ENCODE assay signal across 8 cellular contexts in genomic region chr7:95199779-95200558, GRCh38.
DNase-seq lines count a peak whose midpoint lies in the region; FAIRE-seq and TF ChIP-seq lines count a peak whose summit lies in the region.

No MANE protein-coding gene starts in this region.

- CTCF ChIA-PET in endothelial cell of umbilical vein (lab: Charles Lee): interaction anchor here (0.7 to 6.8 kb wide), 7 partner anchors 10 to 911 kb away, joined by 3 to 118 read pairs (median 3); no protein-coding TSS in a partner anchor

- H3K9me1 ChIP-seq in endothelial cell of umbilical vein (replicated peaks; ENCODE audit: control insufficient read depth, extremely low read depth, insufficient read depth, low read length): no peaks in the 10 kb centered on the region

- H3K27ac ChIP-seq in OCI-LY1 (ENCODE audit: low read depth, low read length, poor library complexity, severe bottlenecking) (no peak overlapping the region), endothelial cell of umbilical vein (ENCODE audit: insufficient read depth, low read depth, low read length) (no peak overlapping the region)

- H3K79me2 ChIP-seq in OCI-LY1 (ENCODE audit: insufficient read depth, low read length) (no peaks in the 10 kb centered on the region), endothelial cell of umbilical vein (ENCODE audit: control insufficient read depth, insufficient read depth, low read length) (no peaks in the 10 kb centered on the region)

- H3K4me1 ChIP-seq in OCI-LY1 (ENCODE audit: insufficient read depth, low read length, severe bottlenecking): no peaks in the 10 kb centered on the region
- no peaks in the 10 kb centered on the region for H3K4me1 ChIP-seq in endothelial cell of umbilical vein (ENCODE audit: control insufficient read depth, extremely low read depth, insufficient read depth, low read length)

- H3K9me2 ChIP-seq in OCI-LY1 (ENCODE audit: low read depth, low read length): no peaks in the 10 kb centered on the region

- intact Hi-C loops in endothelial cell of umbilical vein (cut with micrococcal nuclease): loop anchor here (1.0 to 10.0 kb wide), 3 partner anchors 555 to 751 kb away; no protein-coding TSS in a partner anchor

- dilution Hi-C loops in endothelial cell of umbilical vein (cut with MboI; ENCODE audit: extremely low pct_ligation_motif_present, low sequenced_read_pairs): no loop called here

- H4K20me1 ChIP-seq in OCI-LY1 (ENCODE audit: insufficient read depth, low read length) (no peaks in the 10 kb centered on the region; the same call in 1 of the 2 replicates), endothelial cell of umbilical vein (replicated peaks; ENCODE audit: control insufficient read depth, extremely low read depth, insufficient read depth, low read length) (no peaks in the 10 kb centered on the region)

- H3F3A ChIP-seq in OCI-LY1 (ENCODE audit: insufficient read depth, low read length): no peaks in the 10 kb centered on the region

- peak; percentile 32 for DNase-seq in Daoy (ENCODE audit: low read depth)
- peak; percentile 39 for DNase-seq in HuH-7 (ENCODE audit: low spot score)
- peak; percentile 41 for DNase-seq in endothelial cell of umbilical vein (ENCODE audit: low read depth, low spot score)
- peak; percentile 77 for DNase-seq in middle frontal gyrus (ENCODE audit: extremely low spot score, low spot score)
- DNase-seq in GF-D8 (lab: John Stamatoyannopoulos, UW): no peak
- no peak for DNase-seq in activated CD4-positive, CD25-positive, alpha-beta regulatory T cell (lab: John Stamatoyannopoulos, UW)
- no peak for DNase-seq in activated naive CD4-positive, alpha-beta T cell treated with Interleukin-2 at 50 U/mL for 16 hours

- no peak overlapping the region for H3K4me3 ChIP-seq in OCI-LY1 (ENCODE audit: low read depth, low read length, poor library complexity, severe bottlenecking)
- no peak overlapping the region for H3K4me3 ChIP-seq in endothelial cell of umbilical vein (replicated peaks in 1 of 3; ENCODE audit: insufficient read depth in 1 of 3, low read depth in 1 of 3, low read length in 3 of 3)

- POLR2A ChIA-PET in endothelial cell of umbilical vein (lab: Charles Lee): no interaction called here

- H2AFZ ChIP-seq in OCI-LY1 (ENCODE audit: low read length) (no peak overlapping the region), endothelial cell of umbilical vein (ENCODE audit: low read depth, low read length) (no peak overlapping the region)

- no TSS peak for BruUV-seq in endothelial cell of umbilical vein (replicated peaks; lab: Mats Ljungman, UMichigan)

- TF ChIP-seq POLR2A in endothelial cell of umbilical vein (IDR thresholded peaks at IDR 0.05; ENCODE audit: low read depth, low read length): no peak

- FAIRE-seq in endothelial cell of umbilical vein (lab: Jason Lieb, UNC): peak; percentile 61

- no peaks in the 10 kb centered on the region for H3K9me3 ChIP-seq in OCI-LY1 (ENCODE audit: low read length)
- H3K9me3 ChIP-seq in endothelial cell of umbilical vein (replicated peaks; ENCODE audit: control insufficient read depth, insufficient read depth, low read length): no peaks in the 10 kb centered on the region

- H3K9ac ChIP-seq in OCI-LY1 (ENCODE audit: low read length) (no peak overlapping the region), endothelial cell of umbilical vein (replicated peaks; ENCODE audit: extremely low read depth, insufficient read depth, low read length) (no peak overlapping the region)

- H3K36me3 ChIP-seq in OCI-LY1 (ENCODE audit: insufficient read depth, low read length) (no peaks in the 10 kb centered on the region), endothelial cell of umbilical vein (ENCODE audit: control insufficient read depth in 2 of 2, extremely low read depth in 1 of 2, insufficient read depth in 2 of 2, low read length in 2 of 2) (no peaks in the 10 kb centered on the region)

- TF ChIP-seq CTCF in OCI-LY1 (IDR thresholded peaks at IDR 0.05; ENCODE audit: low read length) (peak; percentile 69), endothelial cell of umbilical vein (IDR thresholded peaks at IDR 0.05; ENCODE audit: extremely low read depth in 1 of 2, insufficient read depth in 1 of 2, low read depth in 1 of 2, low read length in 2 of 2) (peak; percentile 49 to 65)

- H3K4me2 ChIP-seq in OCI-LY1 (ENCODE audit: low read length) (no peak overlapping the region), endothelial cell of umbilical vein (ENCODE audit: insufficient read depth, low read length) (no peak overlapping the region)

- no peaks in the 10 kb centered on the region for H3K27me3 ChIP-seq in OCI-LY1 (ENCODE audit: insufficient read depth, low read length)
- H3K27me3 ChIP-seq in endothelial cell of umbilical vein (ENCODE audit: control insufficient read depth in 2 of 2, insufficient read depth in 2 of 2, low read length in 2 of 2): no peaks in the 10 kb centered on the region

TF ChIP-seq in endothelial cell of umbilical vein, 7 proteins besides CTCF, POLR2A, EP300 and RAD21:
- TF ChIP-seq EZH2 (IDR thresholded peaks at IDR 0.05; ENCODE audit: borderline replicate concordance, low read depth, low read length, severe bottlenecking): no peak

Comparison
In these comparisons a context has a peak if more than half of its experiments do, and no peak if none do; other contexts are left out.
1. DNase-seq: peak in Daoy (single experiment), HuH-7 (single experiment), endothelial cell of umbilical vein (single experiment) and middle frontal gyrus (single experiment); none in GF-D8 (single experiment), activated CD4-positive, CD25-positive, alpha-beta regulatory T cell (0 of 4) and activated naive CD4-positive, alpha-beta T cell treated with Interleukin-2 at 50 U/mL for 16 hours (single experiment).